ENCODE assay signal across 8 cellular contexts in the genomic region with DNA sequence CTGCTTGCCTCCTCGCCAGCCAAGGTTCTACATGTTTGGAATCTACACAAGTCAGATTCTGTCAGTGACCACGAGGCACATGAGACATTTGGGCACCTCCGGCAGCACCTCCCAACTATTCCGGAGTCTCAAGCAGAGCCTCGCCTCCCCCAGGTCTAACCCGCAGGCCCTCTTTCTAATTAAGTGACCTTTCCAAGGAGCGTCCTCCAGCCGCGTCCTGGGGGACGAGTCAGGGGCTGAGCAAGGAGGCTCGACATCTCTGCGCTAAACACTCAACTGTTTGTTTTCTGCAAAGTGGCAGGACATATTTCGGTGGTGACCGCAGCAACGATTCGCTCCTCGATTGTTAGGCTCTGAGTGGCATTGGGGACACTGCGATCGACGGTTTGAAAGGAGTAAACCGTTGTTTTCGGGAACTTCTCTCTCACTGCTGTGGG. TPM values are rescaled to one million over a fixed set of nuclear protein-coding genes. Genes with fewer than 3 reads are reported as not detected.
DNase-seq lines count a peak whose midpoint lies in the region; ATAC-seq and TF ChIP-seq lines count a peak whose summit lies in the region.

No MANE protein-coding gene starts in this region.

- peak overlapping the region; percentile 63 to 80 for H3K4me3 ChIP-seq in foreskin fibroblast (ENCODE audit: low read depth in 1 of 2, low read length in 2 of 2)

- TF ChIP-seq CTCF in foreskin fibroblast (IDR thresholded peaks at IDR 0.05; ENCODE audit: low read depth, low read length), result no peak
- TF ChIP-seq CTCF in omental fat pad (IDR thresholded peaks at IDR 0.05), result no peak

- no peaks in the 10 kb centered on the region for H3K9me3 ChIP-seq in T-helper 17 cell (ENCODE audit: control insufficient read depth, low read length, poor library complexity, severe bottlenecking)

- H3K4me3 Mint-ChIP-seq in activated CD8-positive, alpha-beta memory T cell treated with anti-CD3 and anti-CD28 coated beads, Interleukin-2, amount 10 ng/mL, durations not matched to agents 7 days and 5 days, result peak overlapping the region; percentile 67
- peak overlapping the region; percentile 82 for H3K4me3 Mint-ChIP-seq in T-helper 17 cell

- no peaks in the 10 kb centered on the region for H3K9me3 Mint-ChIP-seq in activated CD8-positive, alpha-beta memory T cell treated with anti-CD3 and anti-CD28 coated beads, Interleukin-2, amount 10 ng/mL, durations not matched to agents 7 days and 5 days (ENCODE audit: low read depth)

- CTCF ChIA-PET in activated CD8-positive, alpha-beta memory T cell treated with anti-CD3 and anti-CD28 coated beads, Interleukin-2, amount 10 ng/mL, durations not matched to agents 7 days and 5 days (lab: Charles Lee), result interaction anchor here (1.5 kb wide), 1 partner anchor 8 kb away, joined by 3 read pairs; no protein-coding TSS in a partner anchor

- H3K27me3 Mint-ChIP-seq in activated CD8-positive, alpha-beta memory T cell treated with anti-CD3 and anti-CD28 coated beads, Interleukin-2, amount 10 ng/mL, durations not matched to agents 7 days and 5 days, result peaks cover 67% of the 10 kb centered on the region
- peaks cover 77% of the 10 kb centered on the region for H3K27me3 Mint-ChIP-seq in T-helper 17 cell

- no peak for DNase-seq in activated CD8-positive, alpha-beta memory T cell treated with anti-CD3 and anti-CD28 coated beads, Interleukin-2, amount 10 ng/mL, durations not matched to agents 7 days and 5 days
- DNase-seq in activated CD8-positive, alpha-beta memory T cell treated with anti-CD3 and anti-CD28 coated beads for 24 hours, result no peak
- DNase-seq in T-helper 17 cell, result no peak
- DNase-seq in foreskin fibroblast, result peak in 1 of 2 donors; percentile 19
- DNase-seq in omental fat pad (ENCODE audit: low spot score), result no peak
- no peak for DNase-seq in OCI-M2 (lab: John Stamatoyannopoulos, UW; ENCODE audit: unreplicated experiment)

- H3K4me1 Mint-ChIP-seq in activated CD8-positive, alpha-beta memory T cell treated with anti-CD3 and anti-CD28 coated beads, Interleukin-2, amount 10 ng/mL, durations not matched to agents 7 days and 5 days, result peaks cover 17% of the 10 kb centered on the region
- peaks cover 10% of the 10 kb centered on the region for H3K4me1 Mint-ChIP-seq in T-helper 17 cell

- no peaks in the 10 kb centered on the region for H3K36me3 Mint-ChIP-seq in activated CD8-positive, alpha-beta memory T cell treated with anti-CD3 and anti-CD28 coated beads, Interleukin-2, amount 10 ng/mL, durations not matched to agents 7 days and 5 days
- H3K36me3 Mint-ChIP-seq in T-helper 17 cell (ENCODE audit: low read depth), result no peaks in the 10 kb centered on the region

- H3K27ac Mint-ChIP-seq in activated CD8-positive, alpha-beta memory T cell treated with anti-CD3 and anti-CD28 coated beads, Interleukin-2, amount 10 ng/mL, durations not matched to agents 7 days and 5 days, result no peak overlapping the region
- no peak overlapping the region for H3K27ac Mint-ChIP-seq in T-helper 17 cell

- ATAC-seq in activated CD8-positive, alpha-beta memory T cell treated with anti-CD3 and anti-CD28 coated beads, Interleukin-2, amount 10 ng/mL, durations not matched to agents 7 days and 5 days, result no peak
- ATAC-seq in T-helper 17 cell (no peak), omental fat pad (ENCODE audit: low FRiP score) (peak; percentile 41), HG03460 (IDR thresholded peaks at IDR 0.05; ENCODE audit: unreplicated experiment) (no peak), GM21515 (IDR thresholded peaks at IDR 0.05; ENCODE audit: unreplicated experiment) (no peak)

RNA-seq across cellular contexts. Expression of a gene that starts 0.7 kb away (rescaled TPM):
- total RNA-seq in activated CD8-positive, alpha-beta memory T cell treated with anti-CD3 and anti-CD28 coated beads, Interleukin-2, amount 10 ng/mL, durations not matched to agents 7 days and 5 days, result not detected
- not detected for total RNA-seq in T-helper 17 cell
- total RNA-seq in omental fat pad, result 1 to 10 TPM; 2.3 to 4.6 (median 4.0) TPM

RNA-seq across cellular contexts. Expression of a gene that starts 48.7 kb away (rescaled TPM):
- 10 to 100 TPM; 36.5 to 40.2 TPM for total RNA-seq in activated CD8-positive, alpha-beta memory T cell treated with anti-CD3 and anti-CD28 coated beads, Interleukin-2, amount 10 ng/mL, durations not matched to agents 7 days and 5 days
- total RNA-seq in T-helper 17 cell (10 to 100 TPM; 35.5 to 38.0 TPM), omental fat pad (10 to 100 TPM; 37.7 to 71.4 (median 53.7) TPM)
